9 cellular contexts compared by ENCODE assay signal in the genomic region with DNA sequence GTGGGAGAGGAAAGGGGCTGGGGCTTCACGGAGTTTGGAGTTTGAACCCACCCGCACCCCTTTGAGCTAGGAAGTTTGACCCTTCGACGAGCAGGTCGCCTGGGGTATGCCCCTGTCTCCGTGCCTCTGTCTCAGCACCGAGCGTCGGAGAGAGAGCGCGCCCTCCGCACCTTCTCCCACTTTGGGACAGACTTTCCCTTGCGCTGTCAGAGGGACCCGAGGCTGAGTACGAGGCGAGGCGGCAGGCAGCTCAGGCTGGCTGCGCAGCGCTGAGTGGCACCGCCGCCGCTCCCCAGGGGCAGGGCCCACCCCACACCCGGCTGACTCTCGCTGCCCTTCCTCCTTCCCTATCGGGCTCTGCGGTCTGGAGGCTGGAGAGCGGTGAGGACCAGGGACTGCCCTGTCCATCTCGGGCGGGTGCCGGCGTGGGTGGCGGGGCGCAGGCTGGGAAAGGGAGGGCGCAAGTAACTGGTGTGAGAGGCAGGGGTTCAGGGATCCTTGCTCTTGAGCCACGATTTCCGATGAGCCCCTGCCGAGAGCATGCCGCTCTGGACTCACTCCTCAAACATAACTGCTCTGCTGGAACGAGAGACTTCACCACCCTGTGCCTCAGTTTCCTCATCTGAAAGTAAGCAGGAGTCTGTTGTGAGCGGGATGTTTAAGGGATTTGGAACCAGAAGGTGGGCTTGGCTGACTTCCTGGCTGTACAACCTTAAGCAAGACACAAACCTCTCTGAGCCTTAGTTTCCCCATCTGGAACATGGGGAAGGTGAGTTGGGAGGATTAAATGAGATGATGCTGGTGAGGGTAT. TPM values are rescaled to one million over a fixed set of nuclear protein-coding genes. Genes with fewer than 3 reads are reported as not detected.
DNase-seq lines count a peak whose midpoint lies in the region; ATAC-seq and TF ChIP-seq lines count a peak whose summit lies in the region.
"Had no signal": no experiment of that assay in that cellular context is flagged by ENCODE, and none has a peak within 500 bp of the region (broad histone marks: within the 10 kb centered on the region; RNA-seq: fewer than 3 reads in every experiment).

No MANE protein-coding gene starts in this region.

- H3K4me3 Mint-ChIP-seq in natural killer cell (peak overlapping the region; percentile 42), endothelial cell (ENCODE audit: unreplicated experiment) (peak overlapping the region; percentile 65)
- H3K4me3 Mint-ChIP-seq in natural killer cell treated with Interleukin-12 subunit alpha and Interleukin-12 subunit beta and Interleukin-15 and Interleukin-18, amount 100 ng/mL, for 72 hours: no peak overlapping the region
- H3K4me3 Mint-ChIP-seq in T-helper 2 cell treated with Interferon-gamma antibody and Interleukin-4, amounts not matched to agents 5 μg/mL and 100 μg/mL, for 36 hours: no peak overlapping the region

- H3K27ac Mint-ChIP-seq in natural killer cell (no peak overlapping the region), endothelial cell (ENCODE audit: unreplicated experiment) (no peak overlapping the region)
- no peak overlapping the region for H3K27ac Mint-ChIP-seq in natural killer cell treated with Interleukin-12 subunit alpha and Interleukin-12 subunit beta and Interleukin-15 and Interleukin-18, amount 100 ng/mL, for 72 hours
- H3K27ac Mint-ChIP-seq in T-helper 2 cell treated with Interferon-gamma antibody and Interleukin-4, amounts not matched to agents 5 μg/mL and 100 μg/mL, for 36 hours: no peak overlapping the region

- no peaks in the 10 kb centered on the region for H3K27me3 ChIP-seq in vagina

- intact Hi-C loops in natural killer cell (cut with micrococcal nuclease) (no loop called here), vagina (cut with DNase I) (no loop called here)

- H3K4me1 ChIP-seq in mesodermal cell (ENCODE audit: control insufficient read depth, insufficient read depth, low read length, poor library complexity, severe bottlenecking) (peaks cover under 1% of the 10 kb centered on the region), vagina (peaks cover 23% of the 10 kb centered on the region)

- H3K36me3 Mint-ChIP-seq in natural killer cell: no peaks in the 10 kb centered on the region
- no peaks in the 10 kb centered on the region for H3K36me3 Mint-ChIP-seq in natural killer cell treated with Interleukin-12 subunit alpha and Interleukin-12 subunit beta and Interleukin-15 and Interleukin-18, amount 100 ng/mL, for 72 hours
- no peaks in the 10 kb centered on the region for H3K36me3 Mint-ChIP-seq in endothelial cell (ENCODE audit: low read depth, unreplicated experiment)
- no peaks in the 10 kb centered on the region for H3K36me3 Mint-ChIP-seq in T-helper 2 cell treated with Interferon-gamma antibody and Interleukin-4, amounts not matched to agents 5 μg/mL and 100 μg/mL, for 36 hours (ENCODE audit: low read depth)

- TF ChIP-seq POLR2A in vagina (IDR thresholded peaks at IDR 0.05): no peak

- H3K27me3 Mint-ChIP-seq in natural killer cell (ENCODE audit: low read depth in 2 of 2) (peaks cover 63 to 69% of the 10 kb centered on the region in 2 donors), endothelial cell (ENCODE audit: unreplicated experiment) (peaks cover 31% of the 10 kb centered on the region)
- peaks cover 46 to 71% of the 10 kb centered on the region in 2 donors for H3K27me3 Mint-ChIP-seq in natural killer cell treated with Interleukin-12 subunit alpha and Interleukin-12 subunit beta and Interleukin-15 and Interleukin-18, amount 100 ng/mL, for 72 hours
- H3K27me3 Mint-ChIP-seq in T-helper 2 cell treated with Interferon-gamma antibody and Interleukin-4, amounts not matched to agents 5 μg/mL and 100 μg/mL, for 36 hours (ENCODE audit: low read depth): peaks cover 79% of the 10 kb centered on the region

- DNase-seq in natural killer cell (no peak), endothelial cell (ENCODE audit: low spot score) (peak; percentile 28), vagina (ENCODE audit: extremely low spot score in 2 of 2) (no peak), T-helper 9 cell (no peak)
- no peak for DNase-seq in natural killer cell treated with Interleukin-12 subunit alpha and Interleukin-12 subunit beta and Interleukin-15 and Interleukin-18, amount 100 ng/mL, for 72 hours (ENCODE audit: low spot score)
- no peak for DNase-seq in T-helper 2 cell treated with Interferon-gamma antibody and Interleukin-4, amounts not matched to agents 5 μg/mL and 100 μg/mL, for 36 hours (ENCODE audit: low spot score)
- DNase-seq: DMS 273 treated with DMSO at 0.1 percent for 48 hours had no signal

- H3K27ac ChIP-seq in mesodermal cell (ENCODE audit: low read depth, low read length, severe bottlenecking) (no peak overlapping the region), vagina (no peak overlapping the region)

- H3K9me3 Mint-ChIP-seq in natural killer cell (no peaks in the 10 kb centered on the region), endothelial cell (ENCODE audit: unreplicated experiment) (no peaks in the 10 kb centered on the region)
- no peaks in the 10 kb centered on the region for H3K9me3 Mint-ChIP-seq in natural killer cell treated with Interleukin-12 subunit alpha and Interleukin-12 subunit beta and Interleukin-15 and Interleukin-18, amount 100 ng/mL, for 72 hours
- no peaks in the 10 kb centered on the region for H3K9me3 Mint-ChIP-seq in T-helper 2 cell treated with Interferon-gamma antibody and Interleukin-4, amounts not matched to agents 5 μg/mL and 100 μg/mL, for 36 hours

- ATAC-seq in natural killer cell: no peak
- ATAC-seq in natural killer cell treated with Interleukin-12 subunit alpha and Interleukin-12 subunit beta and Interleukin-15 and Interleukin-18, amount 100 ng/mL, for 72 hours: no peak
- ATAC-seq in GM19455 (IDR thresholded peaks at IDR 0.05; ENCODE audit: unreplicated experiment): no peak

- H3K4me1 Mint-ChIP-seq in natural killer cell (peaks cover 0 to 4% of the 10 kb centered on the region in 2 donors), endothelial cell (ENCODE audit: unreplicated experiment) (peaks cover 2% of the 10 kb centered on the region)
- H3K4me1 Mint-ChIP-seq in natural killer cell treated with Interleukin-12 subunit alpha and Interleukin-12 subunit beta and Interleukin-15 and Interleukin-18, amount 100 ng/mL, for 72 hours (ENCODE audit: low read depth in 2 of 2): peaks cover 0 to 6% of the 10 kb centered on the region in 2 donors
- no peaks in the 10 kb centered on the region for H3K4me1 Mint-ChIP-seq in T-helper 2 cell treated with Interferon-gamma antibody and Interleukin-4, amounts not matched to agents 5 μg/mL and 100 μg/mL, for 36 hours (ENCODE audit: low read depth)

- H3K36me3 ChIP-seq in mesodermal cell (ENCODE audit: control insufficient read depth, insufficient read depth, low read length): no peaks in the 10 kb centered on the region
- no peaks in the 10 kb centered on the region for H3K36me3 ChIP-seq in vagina

- WGBS in mesodermal cell (ENCODE audit: insufficient coverage in 2 of 2), 2 experiments: 1 to 3% methylated on average over 18 to 22 of the region's 40 CpGs

- H3K4me3 ChIP-seq in mesodermal cell (ENCODE audit: extremely low read depth, insufficient read depth, low read length, poor library complexity, severe bottlenecking) (peak overlapping the region; percentile 43), vagina (peak overlapping the region; percentile 44 to 67)

- no peaks in the 10 kb centered on the region for H3K9me3 ChIP-seq in mesodermal cell (ENCODE audit: control insufficient read depth, low read length)
- no peaks in the 10 kb centered on the region for H3K9me3 ChIP-seq in vagina

- no peak for TF ChIP-seq CTCF in natural killer cell (IDR thresholded peaks at IDR 0.05)
- TF ChIP-seq CTCF in endothelial cell (IDR thresholded peaks at IDR 0.05; ENCODE audit: unreplicated experiment): no peak
- no peak for TF ChIP-seq CTCF in vagina (IDR thresholded peaks at IDR 0.05)

RNA-seq across cellular contexts. Expression of a gene that starts 1.0 kb away (rescaled TPM):
- total RNA-seq in natural killer cell (not detected), endothelial cell (ENCODE audit: unreplicated experiment) (0.49 TPM), vagina (not detected)
- not detected for total RNA-seq in natural killer cell treated with Interleukin-12 subunit alpha and Interleukin-12 subunit beta and Interleukin-15 and Interleukin-18, amount 100 ng/mL, for 72 hours
- 3.1 TPM for polyA plus RNA-seq in mesodermal cell (2013, experiment 1 of 2)
- 2.4 TPM for polyA plus RNA-seq in mesodermal cell (2013, experiment 2 of 2)

Comparison
In these comparisons a context has a peak if more than half of its experiments do, and no peak if none do; other contexts are left out.
1. H3K4me3 Mint-ChIP-seq: peak in natural killer cell (single experiment) and endothelial cell (single experiment); none in natural killer cell treated with Interleukin-12 subunit alpha and Interleukin-12 subunit beta and Interleukin-15 and Interleukin-18, amount 100 ng/mL, for 72 hours (single experiment) and T-helper 2 cell treated with Interferon-gamma antibody and Interleukin-4, amounts not matched to agents 5 μg/mL and 100 μg/mL, for 36 hours (single experiment).